ENCODE assay signal across 22 cellular contexts in genomic region chr4:101158507-101158906, GRCh38.
DNase-seq lines count a peak whose midpoint lies in the region; ATAC-seq and TF ChIP-seq lines count a peak whose summit lies in the region.
"Had no signal": no experiment of that assay in that cellular context is flagged by ENCODE, and none has a peak within 500 bp of the region (broad histone marks: within the 10 kb centered on the region; RNA-seq: fewer than 3 reads in every experiment).

No MANE protein-coding gene starts in this region.

- intact Hi-C loops in CD14-positive monocyte (cut with micrococcal nuclease) = no loop called here

- H3K4me1 ChIP-seq in ACC112 (ENCODE audit: control insufficient read depth, insufficient read depth, low read length, unreplicated experiment) = peaks cover 37% of the 10 kb centered on the region
- H3K4me1 ChIP-seq in osteoblast (ENCODE audit: insufficient read depth, low read length) = peaks cover 37% of the 10 kb centered on the region
- H3K4me1 ChIP-seq: uterus had no signal

- no peaks in the 10 kb centered on the region for H3K27me3 Mint-ChIP-seq in CD14-positive monocyte (ENCODE audit: low read depth in 3 of 3)
- H3K27me3 Mint-ChIP-seq: CD4-positive, alpha-beta T cell had no signal

- H4K20me1 ChIP-seq in osteoblast (ENCODE audit: insufficient read depth, low read length) = peaks cover 3% of the 10 kb centered on the region

- H3K4me1 Mint-ChIP-seq in CD14-positive monocyte = peaks cover 11% of the 10 kb centered on the region

- H3K36me3 Mint-ChIP-seq in CD14-positive monocyte = peaks cover 2 to 4% of the 10 kb centered on the region in 2 donors

- H2AFZ ChIP-seq in ACC112 (ENCODE audit: low read length, unreplicated experiment) (no peak overlapping the region), osteoblast (ENCODE audit: low read length) (no peak overlapping the region)

- H3K36me3 ChIP-seq in ACC112 (ENCODE audit: insufficient read depth, low read length) (no peaks in the 10 kb centered on the region), osteoblast (ENCODE audit: insufficient read depth, low read length) (no peaks in the 10 kb centered on the region)
- H3K36me3 ChIP-seq: lower lobe of right lung, thoracic aorta, uterus had no signal

- H3K4me2 ChIP-seq in osteoblast (ENCODE audit: insufficient read depth, low read length) = peak overlapping the region; percentile 78

- H3K79me2 ChIP-seq in ACC112 (ENCODE audit: control insufficient read depth, insufficient read depth, low read length, unreplicated experiment) (peaks cover 7% of the 10 kb centered on the region), osteoblast (ENCODE audit: insufficient read depth, low read length) (peaks cover 21% of the 10 kb centered on the region)

- no peak for ATAC-seq in HG02938 (IDR thresholded peaks at IDR 0.05; ENCODE audit: unreplicated experiment)
- ATAC-seq in GM21390 (IDR thresholded peaks at IDR 0.05; ENCODE audit: unreplicated experiment) = no peak
- ATAC-seq: K562, lower lobe of right lung, Panc1 had no signal

- TF ChIP-seq CTCF in osteoblast (IDR thresholded peaks at IDR 0.05; ENCODE audit: extremely low read depth, low read depth, low read length) (no peak), CD14-positive monocyte (IDR thresholded peaks at IDR 0.05) (no peak)

- peak overlapping the region; percentile 53; the same call in 1 of the 2 replicates for H3K27ac ChIP-seq in ACC112 (ENCODE audit: low read depth, low read length)
- H3K27ac ChIP-seq in cingulate gyrus (ENCODE audit: low read depth, low read length) = peak overlapping the region; percentile 49
- H3K27ac ChIP-seq in osteoblast (ENCODE audit: low read depth, low read length) = peak overlapping the region; percentile 50
- H3K27ac ChIP-seq: lower lobe of right lung, thoracic aorta, uterus had no signal

- no peaks in the 10 kb centered on the region for H3K27me3 ChIP-seq in ACC112 (ENCODE audit: insufficient read depth, low read length)
- no peaks in the 10 kb centered on the region for H3K27me3 ChIP-seq in osteoblast (ENCODE audit: insufficient read depth, low read length)
- H3K27me3 ChIP-seq: uterus had no signal

- no peak overlapping the region for H3K4me3 Mint-ChIP-seq in CD14-positive monocyte
- H3K4me3 Mint-ChIP-seq: activated naive CD4-positive, alpha-beta T cell treated with anti-CD3 and anti-CD28 coated beads for 36 hours; CD4-positive, alpha-beta T cell; T-helper 1 cell treated with Interleukin-12 subunit alpha and Interleukin-12 subunit beta and Interleukin-4 antibody, amounts not matched to agents 30 μg/mL and 1 μg/mL, for 36 hours had no signal

- no peaks in the 10 kb centered on the region for H3K9me3 ChIP-seq in osteoblast (ENCODE audit: low read depth, low read length)
- H3K9me3 ChIP-seq: lower lobe of right lung, thoracic aorta, uterus had no signal

- no peak overlapping the region for H3K27ac Mint-ChIP-seq in CD14-positive monocyte
- H3K27ac Mint-ChIP-seq: activated naive CD4-positive, alpha-beta T cell treated with anti-CD3 and anti-CD28 coated beads for 36 hours; CD4-positive, alpha-beta T cell; T-helper 1 cell treated with Interleukin-12 subunit alpha and Interleukin-12 subunit beta and Interleukin-4 antibody, amounts not matched to agents 30 μg/mL and 1 μg/mL, for 36 hours had no signal

- peak overlapping the region; percentile 22 for H3K4me3 ChIP-seq in ACC112 (ENCODE audit: low read depth, low read length)
- H3K4me3 ChIP-seq in osteoblast (ENCODE audit: insufficient read depth, low read length) = no peak overlapping the region
- H3K4me3 ChIP-seq: K562, lower lobe of right lung, thoracic aorta, uterus had no signal

- no peaks in the 10 kb centered on the region for H3K9me3 Mint-ChIP-seq in CD14-positive monocyte
- H3K9me3 Mint-ChIP-seq: activated naive CD4-positive, alpha-beta T cell treated with anti-CD3 and anti-CD28 coated beads for 36 hours; CD4-positive, alpha-beta T cell; T-helper 1 cell treated with Interleukin-12 subunit alpha and Interleukin-12 subunit beta and Interleukin-4 antibody, amounts not matched to agents 30 μg/mL and 1 μg/mL, for 36 hours had no signal

- DNase-seq in LoVo (ENCODE audit: low spot score) (peak; percentile 41), osteoblast (ENCODE audit: insufficient read length, low spot score, missing footprints) (no peak), NOMO-1 treated with DMSO at 0.1 percent for 48 hours (lab: John Stamatoyannopoulos, UW; ENCODE audit: unreplicated experiment) (no peak), CD14-positive monocyte (ENCODE audit: low spot score) (no peak)
- DNase-seq: activated naive CD4-positive, alpha-beta T cell treated with anti-CD3 and anti-CD28 coated beads for 36 hours; activated T-cell treated with anti-CD3 and anti-CD28 coated beads, Interleukin-2, amount 50 U/mL, for 48 hours; CD4-positive, alpha-beta T cell; lower lobe of right lung; NCI-H1436 treated with DMSO at 0.1 percent for 48 hours; NCI-H510A; SIG-M5; small intestine; stimulated activated naive CD4-positive, alpha-beta T cell; uterus had no signal
